Comparison of ENCODE assay signal across 8 cellular contexts in genomic region chr16:30379165-30379783, GRCh38. TPM values are rescaled to one million over a fixed set of nuclear protein-coding genes. Genes with fewer than 3 reads are reported as not detected.
DNase-seq lines count a peak whose midpoint lies in the region; ATAC-seq and TF ChIP-seq lines count a peak whose summit lies in the region.

No MANE protein-coding gene starts in this region.

- peak overlapping the region; percentile 71; the same call in 1 of the 2 replicates for H3K4me3 ChIP-seq in GM08714 (ENCODE audit: low read length)
- H3K4me3 ChIP-seq in SJCRH30: peak overlapping the region; percentile 77
- peak overlapping the region; percentile 77 for H3K4me3 ChIP-seq in fibroblast of mammary gland (ENCODE audit: control insufficient read depth, low read depth, low read length)
- H3K4me3 ChIP-seq in psoas muscle: peak overlapping the region; percentile 71

- H3K36me3 ChIP-seq in SJCRH30: no peaks in the 10 kb centered on the region
- H3K36me3 ChIP-seq in psoas muscle (ENCODE audit: insufficient read depth in 1 of 2, low read depth in 1 of 2): peaks cover 0 to 5% of the 10 kb centered on the region in 2 donors

- H3K27ac ChIP-seq in SJCRH30 (no peak overlapping the region), psoas muscle (peak overlapping the region; percentile 61)

- peak in 1 of 4 donors; percentile 1 for ATAC-seq in psoas muscle

- H3K4me1 ChIP-seq in SJCRH30 (peaks cover 19% of the 10 kb centered on the region), psoas muscle (peaks cover 25% of the 10 kb centered on the region)

- DNase-seq in SJCRH30 (no peak), fibroblast of mammary gland (ENCODE audit: low read depth) (no peak), psoas muscle (peak in 1 of 2 donors; percentile 73), Ammon's horn (ENCODE audit: low spot score) (no peak), anterior cingulate cortex (lab: John Stamatoyannopoulos, UW) (no peak), AG20443 (ENCODE audit: low spot score) (no peak), NCI-H446 (lab: John Stamatoyannopoulos, UW) (no peak)

- WGBS in psoas muscle, 3 donors: 29 to 41% (median 29%) methylated on average over 20 to 26 of the region's 26 CpGs

- H3K27me3 ChIP-seq in SJCRH30: no peaks in the 10 kb centered on the region
- no peaks in the 10 kb centered on the region for H3K27me3 ChIP-seq in psoas muscle (ENCODE audit: insufficient read depth in 3 of 3, low read length in 2 of 3)

- intact Hi-C loops in psoas muscle (cut with DNase I): loop anchor here in 1 of 2 donors (2.0 kb wide), 1 partner anchor 16 kb away; the partner anchor contains the start of gene ZNF48

- H3K9me3 ChIP-seq in SJCRH30 (replicated peaks) (no peaks in the 10 kb centered on the region), psoas muscle (no peaks in the 10 kb centered on the region)

- TF ChIP-seq CTCF in fibroblast of mammary gland (conservative IDR thresholded peaks at IDR 0.05; ENCODE audit: control insufficient read depth, insufficient read depth, low read depth, low read length) (no peak), psoas muscle (IDR thresholded peaks at IDR 0.05) (no peak)

RNA-seq across cellular contexts. Expression of gene SEPTIN1, which starts 3.1 kb away (rescaled TPM):
- total RNA-seq in SJCRH30 (2014; rRNA removed; shearing (Covaris generic)): 0.23 and 0.45 TPM in 2 replicates
- 1 to 10 TPM in 2 of 4 donors, under 1 TPM in 2; 0.34 to 1.8 (median 0.90) TPM for total RNA-seq in psoas muscle
- under 1 TPM; 0.22 to 0.51 (median 0.28) TPM for polyA plus RNA-seq in psoas muscle

RNA-seq across cellular contexts. Expression of gene MYL11, which starts 4.7 kb away (rescaled TPM):
- total RNA-seq in SJCRH30 (2014; rRNA removed; shearing (Covaris generic)): 10.8 and 13.1 TPM in 2 replicates
- total RNA-seq in psoas muscle: 1,000 to 10,000 TPM; 1,414 to 6,743 (median 2,777) TPM
- 1,000 to 10,000 TPM in 2 of 3 donors, 100 to 1,000 TPM in 1; 636 to 4,264 (median 2,548) TPM for polyA plus RNA-seq in psoas muscle

RNA-seq across cellular contexts. Expression of gene TBC1D10B, which starts 9.0 kb away (rescaled TPM):
- total RNA-seq in SJCRH30 (2014; rRNA removed; shearing (Covaris generic)): 33.7 and 36.0 TPM in 2 replicates
- total RNA-seq in psoas muscle: 10 to 100 TPM; 30.1 to 50.0 (median 34.1) TPM
- polyA plus RNA-seq in psoas muscle: 10 to 100 TPM; 24.5 to 45.0 (median 26.4) TPM

RNA-seq across cellular contexts. Expression of gene ZNF48, which starts 15.9 kb away (rescaled TPM):
- total RNA-seq in SJCRH30 (2014; rRNA removed; shearing (Covaris generic)): 9.3 and 10.1 TPM in 2 replicates
- 1 to 10 TPM; 2.8 to 7.8 (median 5.6) TPM for total RNA-seq in psoas muscle
- polyA plus RNA-seq in psoas muscle: 1 to 10 TPM; 2.3 to 7.4 (median 3.2) TPM

RNA-seq across cellular contexts. Expression of gene CD2BP2, which starts 24.2 kb away (rescaled TPM):
- total RNA-seq in SJCRH30 (2014; rRNA removed; shearing (Covaris generic)): 52.2 and 52.3 TPM in 2 replicates
- total RNA-seq in psoas muscle: 10 to 100 TPM; 38.9 to 65.0 (median 49.6) TPM
- 10 to 100 TPM; 31.0 to 61.8 (median 55.6) TPM for polyA plus RNA-seq in psoas muscle

Comparison
In these comparisons a context has a peak if more than half of its experiments do, and no peak if none do; other contexts are left out.
1. RNA of gene MYL11, which starts 4.7 kb away (total RNA-seq): 1,414 to 6,743 TPM in psoas muscle; 10.8 to 13.1 TPM in SJCRH30; every median in the first group is over 100 times any median in the second.
2. Peak in every context shown above with its lines, with median percentiles within 50 percentile points of each other: H3K4me3 ChIP-seq.